In the genomic region with DNA sequence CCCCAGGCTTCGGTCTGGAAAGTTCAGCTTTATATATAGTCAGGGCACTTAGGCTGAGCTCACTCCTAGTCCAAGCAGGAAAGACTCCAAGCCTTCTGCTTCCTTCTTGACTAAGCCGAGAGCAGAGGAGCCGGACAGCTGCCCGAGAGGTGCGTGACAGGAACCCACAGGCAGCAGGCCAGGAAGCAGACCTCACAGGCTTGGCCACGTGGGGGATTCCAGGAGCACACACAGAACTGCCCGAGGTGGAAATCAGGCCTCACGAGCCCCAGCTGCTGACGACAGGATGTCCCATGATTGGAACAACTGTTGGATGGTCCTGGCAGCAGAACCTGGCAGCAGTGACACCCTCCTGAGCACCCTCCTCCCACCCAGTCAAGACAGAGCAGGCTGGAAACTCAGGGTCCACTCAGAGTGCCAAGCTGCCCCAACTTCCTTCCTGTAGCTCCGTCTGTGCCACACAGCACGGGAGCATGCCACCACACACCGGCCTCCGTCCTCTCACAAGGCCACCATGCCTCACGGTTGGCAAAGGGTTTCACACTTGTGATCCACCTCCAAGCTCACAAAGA, we compare ENCODE assay signal across 8 cellular contexts. TPM values are rescaled to one million over a fixed set of nuclear protein-coding genes. Genes with fewer than 3 reads are reported as not detected.
DNase-seq lines count a peak whose midpoint lies in the region; ATAC-seq and TF ChIP-seq lines count a peak whose summit lies in the region.

No MANE protein-coding gene starts in this region.

- H3K9me2 ChIP-seq in PC-9 (ENCODE audit: insufficient read depth), result no peaks in the 10 kb centered on the region

- H3K9me3 ChIP-seq in PC-9 (ENCODE audit: insufficient read depth, low read depth) (no peaks in the 10 kb centered on the region), right lobe of liver (no peaks in the 10 kb centered on the region)

- peaks cover 68% of the 10 kb centered on the region for H3K4me1 ChIP-seq in PC-9 (replicated peaks; ENCODE audit: insufficient read depth)
- peaks cover 0 to 44% (median 13%) of the 10 kb centered on the region in 4 donors for H3K4me1 ChIP-seq in right lobe of liver
- H3K4me1 ChIP-seq in urinary bladder (ENCODE audit: insufficient read depth), result no peaks in the 10 kb centered on the region
- peaks cover 33% of the 10 kb centered on the region for H3K4me1 ChIP-seq in foreskin keratinocyte

- DNase-seq in Daoy (ENCODE audit: low read depth), result peak; percentile 94
- DNase-seq in PC-9, result no peak
- DNase-seq in brain microvascular endothelial cell, result peak; percentile 89
- DNase-seq in right lobe of liver, result peak in 2 of 3 donors; percentile 79 to 80
- no peak for DNase-seq in cerebellar cortex (ENCODE audit: low spot score)
- DNase-seq in foreskin keratinocyte, result no peak
- no peak for DNase-seq in germinal center (ENCODE audit: low spot score)

- peaks cover 64% of the 10 kb centered on the region for H3F3A ChIP-seq in PC-9 (ENCODE audit: insufficient read depth, low read depth)

- no peak overlapping the region for H3K4me3 ChIP-seq in PC-9
- no peak overlapping the region for H3K4me3 ChIP-seq in brain microvascular endothelial cell (ENCODE audit: low read depth, low read length)
- H3K4me3 ChIP-seq in right lobe of liver, result no peak overlapping the region
- H3K4me3 ChIP-seq in urinary bladder (ENCODE audit: low read depth, low read length), result no peak overlapping the region

- no TSS peak for BruUV-seq in PC-9 (replicated peaks; lab: Mats Ljungman, UMichigan)

- intact Hi-C loops in PC-9 (cut with micrococcal nuclease; ENCODE audit: unreplicated experiment) (no loop called here), right lobe of liver (cut with DNase I) (no loop called here)

- H3K27ac ChIP-seq in PC-9 (peak overlapping the region; percentile 90), brain microvascular endothelial cell (peak overlapping the region; percentile 58), right lobe of liver (peak overlapping the region; percentile 25 to 98 (median 60)), urinary bladder (ENCODE audit: low read depth) (peak overlapping the region; percentile 68), foreskin keratinocyte (no peak overlapping the region)

- WGBS in right lobe of liver (ENCODE audit: insufficient coverage, low coverage, low lambda C conversion rate, missing lambda C conversion rate), result 63% methylated on average over 3 of the region's 14 CpGs
- 47% methylated on average over 14 of the region's 14 CpGs for WGBS in urinary bladder

- H3K79me2 ChIP-seq in PC-9 (ENCODE audit: low read depth), result peaks cover 6% of the 10 kb centered on the region; the same call in 1 of the 2 replicates

- POLR2A ChIA-PET in PC-9 (lab: Charles Lee; ENCODE audit: unreplicated experiment), result interaction anchor here (0.6 kb wide), 1 partner anchor 1135 kb away, joined by 6 read pairs; no protein-coding TSS in a partner anchor

- no peak for TF ChIP-seq CTCF in PC-9 (conservative IDR thresholded peaks at IDR 0.05)
- no peak for TF ChIP-seq CTCF in brain microvascular endothelial cell (IDR thresholded peaks at IDR 0.05; ENCODE audit: low read depth, low read length, missing control alignments)
- no peak for TF ChIP-seq CTCF in right lobe of liver (IDR thresholded peaks at IDR 0.05)
- no peak for TF ChIP-seq CTCF in foreskin keratinocyte (conservative IDR thresholded peaks at IDR 0.05)

- TF ChIP-seq POLR2A in right lobe of liver (IDR thresholded peaks at IDR 0.05), result no peak

- CTCF ChIA-PET in PC-9 (lab: Charles Lee), result no interaction called here

- peak overlapping the region; percentile 69; the same call in 1 of the 2 replicates for H3K4me2 ChIP-seq in PC-9

- H2AFZ ChIP-seq in PC-9, result no peak overlapping the region

- no peaks in the 10 kb centered on the region for H4K20me1 ChIP-seq in PC-9 (ENCODE audit: insufficient read depth)

- H3K36me3 ChIP-seq in PC-9 (ENCODE audit: low read depth) (no peaks in the 10 kb centered on the region), brain microvascular endothelial cell (replicated peaks) (no peaks in the 10 kb centered on the region), right lobe of liver (no peaks in the 10 kb centered on the region), urinary bladder (ENCODE audit: insufficient read depth) (no peaks in the 10 kb centered on the region)

- in situ Hi-C loops in brain microvascular endothelial cell (cut with HindIII; ENCODE audit: low pct_ligation_motif_present, low sequenced_read_pairs), result no loop called here

- ATAC-seq in right lobe of liver, result peak; percentile 5 to 46 (median 17)
- ATAC-seq in foreskin keratinocyte, result no peak

- H3K27me3 ChIP-seq in PC-9 (ENCODE audit: insufficient read depth, low read depth), result no peaks in the 10 kb centered on the region
- H3K27me3 ChIP-seq in brain microvascular endothelial cell (replicated peaks), result no peaks in the 10 kb centered on the region
- no peaks in the 10 kb centered on the region for H3K27me3 ChIP-seq in right lobe of liver
- H3K27me3 ChIP-seq in foreskin keratinocyte, result no peaks in the 10 kb centered on the region

RNA-seq across cellular contexts. Expression of gene PLA2G6, which starts 5.4 kb away (rescaled TPM):
- total RNA-seq in Daoy (2014; rRNA removed; shearing (Covaris generic)), result 2.8 and 3.9 TPM in 2 replicates
- total RNA-seq in PC-9 (2021) (39.8 and 45.6 TPM in 2 replicates), right lobe of liver (10 to 100 TPM in 5 of 6 experiments, 1 to 10 TPM in 1; 8.1 to 32.9 (median 19.8) TPM), urinary bladder (21.2 TPM), foreskin keratinocyte (3.4 and 4.6 TPM in 2 replicates)
- polyA plus RNA-seq in urinary bladder (21.1 TPM), foreskin keratinocyte (2.4 and 2.5 TPM in 2 replicates)

RNA-seq across cellular contexts. Expression of gene MAFF, which starts 25.5 kb away (rescaled TPM):
- total RNA-seq in Daoy (2014; rRNA removed; shearing (Covaris generic)), result 42.0 and 54.1 TPM in 2 replicates
- total RNA-seq in PC-9 (2021) (27.9 and 41.8 TPM in 2 replicates), right lobe of liver (10 to 100 TPM in 3 of 6 experiments, 1 to 10 TPM in 3; 2.6 to 30.6 (median 11.0) TPM), urinary bladder (8.4 TPM), foreskin keratinocyte (21.1 and 23.8 TPM in 2 replicates)
- polyA plus RNA-seq in urinary bladder (32.4 TPM), foreskin keratinocyte (18.7 and 20.0 TPM in 2 replicates)

Comparison
In these comparisons a context has a peak if more than half of its experiments do, and no peak if none do; other contexts are left out.
1. DNase-seq: peak in Daoy (single experiment), brain microvascular endothelial cell (single experiment) and right lobe of liver (2 of 3); none in PC-9 (0 of 2), cerebellar cortex (single experiment), foreskin keratinocyte (0 of 2) and germinal center (single experiment).